Comparison of ENCODE assay signal across 1 cellular context in genomic region chr11:114091791-114092397, GRCh38.
TF ChIP-seq lines count a peak whose summit lies in the region.

No MANE protein-coding gene starts in this region.

TF ChIP-seq in HepG2, 621 proteins besides CTCF, POLR2A, EP300 and RAD21 (continued from another document and continues in another):
- TF ChIP-seq, protein P1, sequence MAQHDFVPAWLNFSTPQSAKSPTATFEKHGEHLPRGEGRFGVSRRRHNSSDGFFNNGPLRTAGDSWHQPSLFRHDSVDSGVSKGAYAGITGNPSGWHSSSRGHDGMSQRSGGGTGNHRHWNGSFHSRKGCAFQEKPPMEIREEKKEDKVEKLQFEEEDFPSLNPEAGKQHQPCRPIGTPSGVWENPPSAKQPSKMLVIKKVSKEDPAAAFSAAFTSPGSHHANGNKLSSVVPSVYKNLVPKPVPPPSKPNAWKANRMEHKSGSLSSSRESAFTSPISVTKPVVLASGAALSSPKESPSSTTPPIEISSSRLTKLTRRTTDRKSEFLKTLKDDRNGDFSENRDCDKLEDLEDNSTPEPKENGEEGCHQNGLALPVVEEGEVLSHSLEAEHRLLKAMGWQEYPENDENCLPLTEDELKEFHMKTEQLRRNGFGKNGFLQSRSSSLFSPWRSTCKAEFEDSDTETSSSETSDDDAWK (CRISPR knock-in tag; IDR thresholded peaks at IDR 0.05) = no peak
- TF ChIP-seq, protein P2, sequence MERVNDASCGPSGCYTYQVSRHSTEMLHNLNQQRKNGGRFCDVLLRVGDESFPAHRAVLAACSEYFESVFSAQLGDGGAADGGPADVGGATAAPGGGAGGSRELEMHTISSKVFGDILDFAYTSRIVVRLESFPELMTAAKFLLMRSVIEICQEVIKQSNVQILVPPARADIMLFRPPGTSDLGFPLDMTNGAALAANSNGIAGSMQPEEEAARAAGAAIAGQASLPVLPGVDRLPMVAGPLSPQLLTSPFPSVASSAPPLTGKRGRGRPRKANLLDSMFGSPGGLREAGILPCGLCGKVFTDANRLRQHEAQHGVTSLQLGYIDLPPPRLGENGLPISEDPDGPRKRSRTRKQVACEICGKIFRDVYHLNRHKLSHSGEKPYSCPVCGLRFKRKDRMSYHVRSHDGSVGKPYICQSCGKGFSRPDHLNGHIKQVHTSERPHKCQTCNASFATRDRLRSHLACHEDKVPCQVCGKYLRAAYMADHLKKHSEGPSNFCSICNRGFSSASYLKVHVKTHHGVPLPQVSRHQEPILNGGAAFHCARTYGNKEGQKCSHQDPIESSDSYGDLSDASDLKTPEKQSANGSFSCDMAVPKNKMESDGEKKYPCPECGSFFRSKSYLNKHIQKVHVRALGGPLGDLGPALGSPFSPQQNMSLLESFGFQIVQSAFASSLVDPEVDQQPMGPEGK (CRISPR knock-in tag; IDR thresholded peaks at IDR 0.05) = peak; percentile 62; the same call in 1 of the 2 replicates
- TF ChIP-seq ZNF574 (CRISPR knock-in tag; IDR thresholded peaks at IDR 0.05) = peak; percentile 94
- 0 out of 2 replicates have a peak, but pooled peaks have one; percentile 52 for TF ChIP-seq ZNF691 (CRISPR knock-in tag; IDR thresholded peaks at IDR 0.05; ENCODE audit: borderline replicate concordance, low read depth)
- TF ChIP-seq SOX5 (CRISPR knock-in tag; IDR thresholded peaks at IDR 0.05; ENCODE audit: borderline replicate concordance) = peak; percentile 36; the same call in 1 of the 2 replicates
- TF ChIP-seq, protein P3, sequence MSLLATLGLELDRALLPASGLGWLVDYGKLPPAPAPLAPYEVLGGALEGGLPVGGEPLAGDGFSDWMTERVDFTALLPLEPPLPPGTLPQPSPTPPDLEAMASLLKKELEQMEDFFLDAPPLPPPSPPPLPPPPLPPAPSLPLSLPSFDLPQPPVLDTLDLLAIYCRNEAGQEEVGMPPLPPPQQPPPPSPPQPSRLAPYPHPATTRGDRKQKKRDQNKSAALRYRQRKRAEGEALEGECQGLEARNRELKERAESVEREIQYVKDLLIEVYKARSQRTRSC (CRISPR knock-in tag; IDR thresholded peaks at IDR 0.05; ENCODE audit: low read depth) = no peak
- no peak for TF ChIP-seq ELF4 (CRISPR knock-in tag; IDR thresholded peaks at IDR 0.05; ENCODE audit: borderline replicate concordance)
- TF ChIP-seq ZFY (CRISPR knock-in tag; IDR thresholded peaks at IDR 0.05) = peak; percentile 60
- no peak for TF ChIP-seq ZNF841 (CRISPR knock-in tag; IDR thresholded peaks at IDR 0.05; ENCODE audit: borderline replicate concordance)
- TF ChIP-seq TEAD2 (CRISPR knock-in tag; IDR thresholded peaks at IDR 0.05) = no peak
- no peak for TF ChIP-seq ZFP36 (IDR thresholded peaks at IDR 0.05; ENCODE audit: borderline replicate concordance, low read depth, low read length, partially characterized antibody)
- TF ChIP-seq ZNF431 (CRISPR knock-in tag; IDR thresholded peaks at IDR 0.05; ENCODE audit: borderline replicate concordance, low read depth) = 0 out of 2 replicates have a peak, but pooled peaks have one; percentile 40
- TF ChIP-seq, protein P4, sequence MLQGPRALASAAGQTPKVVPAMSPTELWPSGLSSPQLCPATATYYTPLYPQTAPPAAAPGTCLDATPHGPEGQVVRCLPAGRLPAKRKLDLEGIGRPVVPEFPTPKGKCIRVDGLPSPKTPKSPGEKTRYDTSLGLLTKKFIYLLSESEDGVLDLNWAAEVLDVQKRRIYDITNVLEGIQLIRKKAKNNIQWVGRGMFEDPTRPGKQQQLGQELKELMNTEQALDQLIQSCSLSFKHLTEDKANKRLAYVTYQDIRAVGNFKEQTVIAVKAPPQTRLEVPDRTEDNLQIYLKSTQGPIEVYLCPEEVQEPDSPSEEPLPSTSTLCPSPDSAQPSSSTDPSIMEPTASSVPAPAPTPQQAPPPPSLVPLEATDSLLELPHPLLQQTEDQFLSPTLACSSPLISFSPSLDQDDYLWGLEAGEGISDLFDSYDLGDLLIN (CRISPR knock-in tag; IDR thresholded peaks at IDR 0.05; ENCODE audit: borderline replicate concordance) = no peak
- TF ChIP-seq, protein P5, sequence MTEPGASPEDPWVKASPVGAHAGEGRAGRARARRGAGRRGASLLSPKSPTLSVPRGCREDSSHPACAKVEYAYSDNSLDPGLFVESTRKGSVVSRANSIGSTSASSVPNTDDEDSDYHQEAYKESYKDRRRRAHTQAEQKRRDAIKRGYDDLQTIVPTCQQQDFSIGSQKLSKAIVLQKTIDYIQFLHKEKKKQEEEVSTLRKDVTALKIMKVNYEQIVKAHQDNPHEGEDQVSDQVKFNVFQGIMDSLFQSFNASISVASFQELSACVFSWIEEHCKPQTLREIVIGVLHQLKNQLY (CRISPR knock-in tag; IDR thresholded peaks at IDR 0.05) = no peak
- no peak for TF ChIP-seq SMYD3 (CRISPR knock-in tag; IDR thresholded peaks at IDR 0.05)
- no peak for TF ChIP-seq FLYWCH1 (CRISPR knock-in tag; IDR thresholded peaks at IDR 0.05)
- no peak for TF ChIP-seq HNF4A (CRISPR knock-in tag; IDR thresholded peaks at IDR 0.05)
- 0 out of 2 replicates have a peak, but pooled peaks have one; percentile 13 for TF ChIP-seq NCOA2 (CRISPR knock-in tag; IDR thresholded peaks at IDR 0.05)
- TF ChIP-seq BHLHE40 (IDR thresholded peaks at IDR 0.05; ENCODE audit: low read length) = no peak
- TF ChIP-seq TMF1 (CRISPR knock-in tag; IDR thresholded peaks at IDR 0.05; ENCODE audit: low read depth) = no peak
- TF ChIP-seq ZNF724P (CRISPR knock-in tag; IDR thresholded peaks at IDR 0.05; ENCODE audit: borderline replicate concordance) = no peak
- TF ChIP-seq, protein P6, sequence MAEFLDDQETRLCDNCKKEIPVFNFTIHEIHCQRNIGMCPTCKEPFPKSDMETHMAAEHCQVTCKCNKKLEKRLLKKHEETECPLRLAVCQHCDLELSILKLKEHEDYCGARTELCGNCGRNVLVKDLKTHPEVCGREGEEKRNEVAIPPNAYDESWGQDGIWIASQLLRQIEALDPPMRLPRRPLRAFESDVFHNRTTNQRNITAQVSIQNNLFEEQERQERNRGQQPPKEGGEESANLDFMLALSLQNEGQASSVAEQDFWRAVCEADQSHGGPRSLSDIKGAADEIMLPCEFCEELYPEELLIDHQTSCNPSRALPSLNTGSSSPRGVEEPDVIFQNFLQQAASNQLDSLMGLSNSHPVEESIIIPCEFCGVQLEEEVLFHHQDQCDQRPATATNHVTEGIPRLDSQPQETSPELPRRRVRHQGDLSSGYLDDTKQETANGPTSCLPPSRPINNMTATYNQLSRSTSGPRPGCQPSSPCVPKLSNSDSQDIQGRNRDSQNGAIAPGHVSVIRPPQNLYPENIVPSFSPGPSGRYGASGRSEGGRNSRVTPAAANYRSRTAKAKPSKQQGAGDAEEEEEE (CRISPR knock-in tag; IDR thresholded peaks at IDR 0.05; ENCODE audit: borderline replicate concordance) = no peak
- peak; percentile 50; the same call in 1 of the 2 replicates for TF ChIP-seq POLR2G (IDR thresholded peaks at IDR 0.05; ENCODE audit: low read depth, low read length)
- peak; percentile 88 for TF ChIP-seq HNRNPL (IDR thresholded peaks at IDR 0.05; ENCODE audit: low read depth, low read length)
- no peak for TF ChIP-seq ZNF749 (CRISPR knock-in tag; IDR thresholded peaks at IDR 0.05; ENCODE audit: borderline replicate concordance)
- TF ChIP-seq GABPB1 (CRISPR knock-in tag; IDR thresholded peaks at IDR 0.05) = no peak
- TF ChIP-seq, protein P7, sequence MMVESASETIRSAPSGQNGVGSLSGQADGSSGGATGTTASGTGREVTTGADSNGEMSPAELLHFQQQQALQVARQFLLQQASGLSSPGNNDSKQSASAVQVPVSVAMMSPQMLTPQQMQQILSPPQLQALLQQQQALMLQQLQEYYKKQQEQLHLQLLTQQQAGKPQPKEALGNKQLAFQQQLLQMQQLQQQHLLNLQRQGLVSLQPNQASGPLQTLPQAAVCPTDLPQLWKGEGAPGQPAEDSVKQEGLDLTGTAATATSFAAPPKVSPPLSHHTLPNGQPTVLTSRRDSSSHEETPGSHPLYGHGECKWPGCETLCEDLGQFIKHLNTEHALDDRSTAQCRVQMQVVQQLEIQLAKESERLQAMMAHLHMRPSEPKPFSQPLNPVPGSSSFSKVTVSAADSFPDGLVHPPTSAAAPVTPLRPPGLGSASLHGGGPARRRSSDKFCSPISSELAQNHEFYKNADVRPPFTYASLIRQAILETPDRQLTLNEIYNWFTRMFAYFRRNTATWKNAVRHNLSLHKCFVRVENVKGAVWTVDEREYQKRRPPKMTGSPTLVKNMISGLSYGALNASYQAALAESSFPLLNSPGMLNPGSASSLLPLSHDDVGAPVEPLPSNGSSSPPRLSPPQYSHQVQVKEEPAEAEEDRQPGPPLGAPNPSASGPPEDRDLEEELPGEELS (CRISPR knock-in tag; IDR thresholded peaks at IDR 0.05) = 0 out of 2 replicates have a peak, but pooled peaks have one; percentile 38
- TF ChIP-seq RCOR2 (CRISPR knock-in tag; IDR thresholded peaks at IDR 0.05) = no peak
- TF ChIP-seq, protein P8, sequence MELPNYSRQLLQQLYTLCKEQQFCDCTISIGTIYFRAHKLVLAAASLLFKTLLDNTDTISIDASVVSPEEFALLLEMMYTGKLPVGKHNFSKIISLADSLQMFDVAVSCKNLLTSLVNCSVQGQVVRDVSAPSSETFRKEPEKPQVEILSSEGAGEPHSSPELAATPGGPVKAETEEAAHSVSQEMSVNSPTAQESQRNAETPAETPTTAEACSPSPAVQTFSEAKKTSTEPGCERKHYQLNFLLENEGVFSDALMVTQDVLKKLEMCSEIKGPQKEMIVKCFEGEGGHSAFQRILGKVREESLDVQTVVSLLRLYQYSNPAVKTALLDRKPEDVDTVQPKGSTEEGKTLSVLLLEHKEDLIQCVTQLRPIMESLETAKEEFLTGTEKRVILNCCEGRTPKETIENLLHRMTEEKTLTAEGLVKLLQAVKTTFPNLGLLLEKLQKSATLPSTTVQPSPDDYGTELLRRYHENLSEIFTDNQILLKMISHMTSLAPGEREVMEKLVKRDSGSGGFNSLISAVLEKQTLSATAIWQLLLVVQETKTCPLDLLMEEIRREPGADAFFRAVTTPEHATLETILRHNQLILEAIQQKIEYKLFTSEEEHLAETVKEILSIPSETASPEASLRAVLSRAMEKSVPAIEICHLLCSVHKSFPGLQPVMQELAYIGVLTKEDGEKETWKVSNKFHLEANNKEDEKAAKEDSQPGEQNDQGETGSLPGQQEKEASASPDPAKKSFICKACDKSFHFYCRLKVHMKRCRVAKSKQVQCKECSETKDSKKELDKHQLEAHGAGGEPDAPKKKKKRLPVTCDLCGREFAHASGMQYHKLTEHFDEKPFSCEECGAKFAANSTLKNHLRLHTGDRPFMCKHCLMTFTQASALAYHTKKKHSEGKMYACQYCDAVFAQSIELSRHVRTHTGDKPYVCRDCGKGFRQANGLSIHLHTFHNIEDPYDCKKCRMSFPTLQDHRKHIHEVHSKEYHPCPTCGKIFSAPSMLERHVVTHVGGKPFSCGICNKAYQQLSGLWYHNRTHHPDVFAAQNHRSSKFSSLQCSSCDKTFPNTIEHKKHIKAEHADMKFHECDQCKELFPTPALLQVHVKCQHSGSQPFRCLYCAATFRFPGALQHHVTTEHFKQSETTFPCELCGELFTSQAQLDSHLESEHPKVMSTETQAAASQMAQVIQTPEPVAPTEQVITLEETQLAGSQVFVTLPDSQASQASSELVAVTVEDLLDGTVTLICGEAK (IDR thresholded peaks at IDR 0.05) = no peak
- TF ChIP-seq, protein P8 (CRISPR knock-in tag; IDR thresholded peaks at IDR 0.05) = 0 out of 2 replicates have a peak, but pooled peaks have one; percentile 47
- no peak for TF ChIP-seq ZNF24 (IDR thresholded peaks at IDR 0.05)
- TF ChIP-seq ZNF720 (CRISPR knock-in tag; IDR thresholded peaks at IDR 0.05) = no peak
- TF ChIP-seq ZNF792 (CRISPR knock-in tag; IDR thresholded peaks at IDR 0.05) = no peak
